ENCODE assay signal across 8 cellular contexts in genomic region chr2:64865073-64865830, GRCh38.
A peak's percentile ranks its signal among the peaks of the same experiment; 100 is the strongest.
DNase-seq lines count a peak whose midpoint lies in the region; TF ChIP-seq lines count a peak whose summit lies in the region.

No MANE protein-coding gene starts in this region.

- peaks cover 4% of the 10 kb centered on the region; the same call in 1 of the 2 replicates for H3K4me1 ChIP-seq in HEK293 (ENCODE audit: control insufficient read depth, insufficient read depth, low read length)

- TF ChIP-seq CTCF in GM10248 (IDR thresholded peaks at IDR 0.05; ENCODE audit: control extremely low read depth, extremely low read depth, low read depth, missing control alignments) (peak; percentile 77), HEK293 (tag by site-specific recombination; IDR thresholded peaks at IDR 0.05) (no peak)

- DNase-seq in GM10248 (ENCODE audit: extremely low spot score): peak; percentile 87
- peak; percentile 69 to 93 for DNase-seq in NCI-H187 (lab: John Stamatoyannopoulos, UW)
- DNase-seq in activated CD4-positive, alpha-beta T cell treated with anti-CD3 and anti-CD28 coated beads for 24 hours (ENCODE audit: low read depth in 2 of 2): peak; percentile 33 to 51
- peak; percentile 84 for DNase-seq in cerebellum (ENCODE audit: low spot score)
- DNase-seq in kidney glomerular epithelial cell (lab: John Stamatoyannopoulos, UW): peak; percentile 11
- DNase-seq in stimulated activated CD4-positive, alpha-beta T cell treated with anti-CD3 and anti-CD28 coated beads, Interleukin-15, amount 100 ng/mL, for 1 hour (ENCODE audit: low read depth in 1 of 2, low spot score in 1 of 2): peak; percentile 40 to 50
- no peak for DNase-seq in KG1 (lab: John Stamatoyannopoulos, UW)

- H3K4me3 ChIP-seq in HEK293 (ENCODE audit: low read depth, low read length): peak overlapping the region; percentile 35

- no peaks in the 10 kb centered on the region for H3K36me3 ChIP-seq in HEK293 (ENCODE audit: control insufficient read depth in 2 of 2, insufficient read depth in 1 of 2, low read length in 2 of 2)

- POLR2A ChIA-PET in GM10248 (lab: Yijun Ruan, JAX): interaction anchor here (0.6 to 1.3 kb wide), 3 partner anchors 211 to 431 kb away, joined by 3 to 8 read pairs (median 5); partner anchors contain the start of gene SERTAD2
- POLR2A ChIA-PET in HEK293 (lab: Yijun Ruan, JAX): interaction anchor here (0.6 to 0.7 kb wide), 2 partner anchors 11 to 113 kb away, joined by 4 read pairs; no protein-coding TSS in a partner anchor

- CTCF ChIA-PET in GM10248 (lab: Yijun Ruan, JAX): interaction anchor here (0.8 to 2.8 kb wide), 10 partner anchors 32 to 326 kb away, joined by 3 to 9 read pairs (median 3); no protein-coding TSS in a partner anchor
- CTCF ChIA-PET in HEK293 (lab: Yijun Ruan, JAX): interaction anchor here (0.7 to 1.2 kb wide), 10 partner anchors 17 to 535 kb away, joined by 3 to 11 read pairs (median 4); no protein-coding TSS in a partner anchor

- peak overlapping the region; percentile 76 for H3K27ac ChIP-seq in HEK293 (ENCODE audit: extremely low read depth, low read depth, low read length)

- no peaks in the 10 kb centered on the region for H3K9me3 ChIP-seq in HEK293 (ENCODE audit: control insufficient read depth, insufficient read depth, low read depth, low read length)

TF ChIP-seq in HEK293, 187 proteins besides CTCF, POLR2A, EP300 and RAD21 (continues in another document):
- no peak for TF ChIP-seq HOXC10 (CRISPR knock-in tag; IDR thresholded peaks at IDR 0.05)
- TF ChIP-seq ZNF544 (tag by site-specific recombination; IDR thresholded peaks at IDR 0.05): no peak
- TF ChIP-seq ZNF561 (tag by site-specific recombination; IDR thresholded peaks at IDR 0.05; ENCODE audit: borderline replicate concordance): peak; percentile 28; the same call in 1 of the 2 replicates
- no peak for TF ChIP-seq ZFP41 (tag by site-specific recombination; IDR thresholded peaks at IDR 0.05; ENCODE audit: borderline replicate concordance)
- TF ChIP-seq ZNF521 (tag by site-specific recombination; IDR thresholded peaks at IDR 0.05): no peak
- no peak for TF ChIP-seq ZNF658 (tag by site-specific recombination; IDR thresholded peaks at IDR 0.05)
- TF ChIP-seq ZNF112 (tag by site-specific recombination; IDR thresholded peaks at IDR 0.05): no peak
- TF ChIP-seq REST (tag by site-specific recombination; IDR thresholded peaks at IDR 0.05): no peak
- TF ChIP-seq ZXDB (tag by site-specific recombination; IDR thresholded peaks at IDR 0.05): 0 out of 2 replicates have a peak, but pooled peaks have one; percentile 25
- no peak for TF ChIP-seq ZNF837 (tag by site-specific recombination; IDR thresholded peaks at IDR 0.05)
- TF ChIP-seq ZFP37 (tag by site-specific recombination; IDR thresholded peaks at IDR 0.05): peak; percentile 35; the same call in 1 of the 2 replicates
- TF ChIP-seq ZBTB8A (tag by site-specific recombination; IDR thresholded peaks at IDR 0.05): peak; percentile 81
- no peak for TF ChIP-seq ZSCAN5A (tag by site-specific recombination; IDR thresholded peaks at IDR 0.05)
- TF ChIP-seq KLF1 (tag by site-specific recombination; IDR thresholded peaks at IDR 0.05): 0 out of 2 replicates have a peak, but pooled peaks have one; percentile 7
- TF ChIP-seq ZNF184 (tag by site-specific recombination; IDR thresholded peaks at IDR 0.05): no peak
- no peak for TF ChIP-seq ZNF529 (tag by site-specific recombination; IDR thresholded peaks at IDR 0.05; ENCODE audit: insufficient replicate concordance)
- peak; percentile 70 for TF ChIP-seq ZIC2 (tag by site-specific recombination; IDR thresholded peaks at IDR 0.05)
- TF ChIP-seq PATZ1 (tag by site-specific recombination; IDR thresholded peaks at IDR 0.05): peak; percentile 53
- TF ChIP-seq ZNF610 (tag by site-specific recombination; IDR thresholded peaks at IDR 0.05; ENCODE audit: borderline replicate concordance): peak; percentile 72; the same call in 1 of the 2 replicates
- peak; percentile 85; the same call in 1 of the 2 replicates for TF ChIP-seq HIC1 (tag by site-specific recombination; IDR thresholded peaks at IDR 0.05)
- TF ChIP-seq ZNF449 (tag by site-specific recombination; IDR thresholded peaks at IDR 0.05): 0 out of 2 replicates have a peak, but pooled peaks have one; percentile 44
- TF ChIP-seq ZNF16 (tag by site-specific recombination; IDR thresholded peaks at IDR 0.05; ENCODE audit: low read depth): no peak
